16 cellular contexts compared by ENCODE assay signal in the genomic region with DNA sequence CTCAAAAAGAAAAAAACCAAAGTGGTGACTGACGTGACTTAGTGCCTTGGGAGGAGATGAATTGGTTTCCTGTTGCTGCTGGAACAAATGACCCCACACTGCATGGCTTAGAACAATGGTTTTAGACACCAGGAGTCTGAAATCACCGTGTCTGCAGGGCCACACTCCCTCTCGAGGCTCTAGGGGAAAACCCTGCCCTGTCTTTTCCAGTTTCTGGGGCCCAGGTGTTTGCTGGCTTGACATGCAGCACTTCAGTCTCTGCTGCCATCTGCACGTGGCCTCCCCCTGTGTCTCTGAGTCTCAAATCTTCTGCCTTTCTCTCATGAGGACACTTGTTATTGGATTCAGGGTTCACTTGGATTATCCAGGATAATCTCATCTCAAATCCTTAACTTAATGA.
DNase-seq lines count a peak whose midpoint lies in the region; ATAC-seq and TF ChIP-seq lines count a peak whose summit lies in the region.
"Had no signal": no experiment of that assay in that cellular context is flagged by ENCODE, and none has a peak within 500 bp of the region (broad histone marks: within the 10 kb centered on the region; RNA-seq: fewer than 3 reads in every experiment).

No MANE protein-coding gene starts in this region.

- TF ChIP-seq CTCF in GM12864 (IDR thresholded peaks at IDR 0.05; ENCODE audit: low read depth, low read length, missing control alignments): no peak
- TF ChIP-seq CTCF in Calu3 (IDR thresholded peaks at IDR 0.05; ENCODE audit: unreplicated experiment): no peak
- TF ChIP-seq CTCF in mammary epithelial cell (conservative IDR thresholded peaks at IDR 0.05 in 1 of 2, IDR thresholded peaks at IDR 0.05 in 1 of 2; ENCODE audit: extremely low read depth in 1 of 2, insufficient read depth in 1 of 2, low read depth in 1 of 2, low read length in 2 of 2): no peak
- TF ChIP-seq CTCF in nephron progenitor cell (IDR thresholded peaks at IDR 0.05): no peak

- no peaks in the 10 kb centered on the region for H3K9me3 Mint-ChIP-seq in T-helper 1 cell treated with Interleukin-12 subunit alpha and Interleukin-12 subunit beta and Interleukin-4 antibody, amounts not matched to agents 30 μg/mL and 1 μg/mL, for 36 hours
- H3K9me3 Mint-ChIP-seq in Calu3 (ENCODE audit: low read depth, unreplicated experiment) (no peaks in the 10 kb centered on the region), nephron progenitor cell (no peaks in the 10 kb centered on the region)
- H3K9me3 Mint-ChIP-seq: effector memory CD8-positive, alpha-beta T cell had no signal

- H4K91ac ChIP-seq in neuronal stem cell (ENCODE audit: low read depth, low read length, poor library complexity): no peak overlapping the region

- no TSS peak for BruUV-seq in Calu3 (replicated peaks; lab: Mats Ljungman, UMichigan)
- no TSS peak for BruUV-seq in mammary epithelial cell (replicated peaks; lab: Mats Ljungman, UMichigan)

- no CpG with 5 or more reads among the region's 4 CpGs for WGBS in neuronal stem cell (ENCODE audit: extremely low coverage in 2 of 2, insufficient read length in 2 of 2, insufficient replicate concordance in 1 of 2), 2 donors
- 50% methylated on average over 2 of the region's 4 CpGs for WGBS in mammary epithelial cell (ENCODE audit: low coverage, missing lambda C conversion rate)

- no peak overlapping the region for H2BK120ac ChIP-seq in neuronal stem cell (ENCODE audit: low read depth, low read length)

- peak overlapping the region; percentile 50 for H2BK15ac ChIP-seq in neuronal stem cell (ENCODE audit: low read length)

- no peak overlapping the region for H3K4me3 Mint-ChIP-seq in T-helper 1 cell treated with Interleukin-12 subunit alpha and Interleukin-12 subunit beta and Interleukin-4 antibody, amounts not matched to agents 30 μg/mL and 1 μg/mL, for 36 hours
- H3K4me3 Mint-ChIP-seq in Calu3 (ENCODE audit: low read depth, unreplicated experiment) (no peak overlapping the region), nephron progenitor cell (no peak overlapping the region)
- H3K4me3 Mint-ChIP-seq: effector memory CD8-positive, alpha-beta T cell had no signal

- in situ Hi-C loops in mammary epithelial cell (cut with MboI; ENCODE audit: low sequenced_read_pairs in 2 of 2): no loop called here

- no peak overlapping the region for H2AK5ac ChIP-seq in neuronal stem cell (ENCODE audit: low read depth, low read length)

- no peak overlapping the region for H2BK12ac ChIP-seq in neuronal stem cell (ENCODE audit: low read length)

- ATAC-seq in GM21515 (IDR thresholded peaks at IDR 0.05; ENCODE audit: unreplicated experiment): peak; percentile 47
- ATAC-seq: effector memory CD8-positive, alpha-beta T cell; HepG2; left colon had no signal

- H3K27ac ChIP-seq in neuronal stem cell (replicated peaks; ENCODE audit: low read length) (no peak overlapping the region), mammary epithelial cell (ENCODE audit: insufficient read depth, low read depth, low read length) (no peak overlapping the region)
- H3K27ac ChIP-seq: C4-2B had no signal

- H4K20me1 ChIP-seq in mammary epithelial cell (ENCODE audit: insufficient read depth, low read length): no peaks in the 10 kb centered on the region

- no peaks in the 10 kb centered on the region for H3K79me2 ChIP-seq in mammary epithelial cell (ENCODE audit: insufficient read depth, low read length)

- H4K8ac ChIP-seq in neuronal stem cell (ENCODE audit: low read depth, low read length): no peak overlapping the region

- H3K4me3 ChIP-seq in GM12864 (ENCODE audit: low read depth, low read length): no peak overlapping the region
- no peak overlapping the region for H3K4me3 ChIP-seq in neuronal stem cell (ENCODE audit: low read length in 2 of 2)
- H3K4me3 ChIP-seq in mammary epithelial cell (replicated peaks in 1 of 3; ENCODE audit: insufficient read depth in 1 of 3, low read depth in 2 of 3, low read length in 3 of 3): no peak overlapping the region
- H3K4me3 ChIP-seq: smooth muscle cell had no signal

- H3K14ac ChIP-seq in neuronal stem cell (ENCODE audit: low read length): no peak overlapping the region

- no peaks in the 10 kb centered on the region for H3K36me3 Mint-ChIP-seq in T-helper 1 cell treated with Interleukin-12 subunit alpha and Interleukin-12 subunit beta and Interleukin-4 antibody, amounts not matched to agents 30 μg/mL and 1 μg/mL, for 36 hours (ENCODE audit: low read depth)
- no peaks in the 10 kb centered on the region for H3K36me3 Mint-ChIP-seq in Calu3 (ENCODE audit: insufficient read depth, unreplicated experiment)
- no peaks in the 10 kb centered on the region for H3K36me3 Mint-ChIP-seq in nephron progenitor cell (ENCODE audit: low read depth)

- H3K4me1 ChIP-seq in neuronal stem cell (ENCODE audit: control insufficient read depth in 2 of 2, insufficient read depth in 1 of 2, low read depth in 1 of 2, low read length in 2 of 2) (peaks cover 12 to 25% of the 10 kb centered on the region in 2 donors), mammary epithelial cell (ENCODE audit: insufficient read depth, low read length) (no peaks in the 10 kb centered on the region)

- H2AFZ ChIP-seq in neuronal stem cell (ENCODE audit: low read length) (no peak overlapping the region), mammary epithelial cell (ENCODE audit: low read depth, low read length) (no peak overlapping the region)

- H3K18ac ChIP-seq in neuronal stem cell (ENCODE audit: low read length): peak overlapping the region; percentile 46

- H3K9ac ChIP-seq in neuronal stem cell (ENCODE audit: low read depth, low read length, poor library complexity) (no peak overlapping the region), mammary epithelial cell (ENCODE audit: insufficient read depth, low read length) (no peak overlapping the region)

- H3K9me3 ChIP-seq in neuronal stem cell (replicated peaks in 1 of 2; ENCODE audit: control insufficient read depth in 2 of 2, insufficient read depth in 1 of 2, low read depth in 1 of 2, low read length in 2 of 2) (peaks cover 0 to 2% of the 10 kb centered on the region in 2 donors), mammary epithelial cell (replicated peaks; ENCODE audit: insufficient read depth, low read length) (no peaks in the 10 kb centered on the region)

- intact Hi-C loops in Calu3 (cut with micrococcal nuclease; ENCODE audit: unreplicated experiment): no loop called here
- intact Hi-C loops in mammary epithelial cell (cut with micrococcal nuclease): no loop called here

- no peak overlapping the region for H3K23ac ChIP-seq in neuronal stem cell (ENCODE audit: low read depth, low read length, poor library complexity)

- no peak overlapping the region for H3K4me2 ChIP-seq in neuronal stem cell (ENCODE audit: insufficient read depth, low read length, poor library complexity, severe bottlenecking)
- H3K4me2 ChIP-seq in mammary epithelial cell (ENCODE audit: insufficient read depth, low read depth, low read length): no peak overlapping the region
- H3K4me2 ChIP-seq: smooth muscle cell had no signal

- no peaks in the 10 kb centered on the region for H3K27me3 Mint-ChIP-seq in T-helper 1 cell treated with Interleukin-12 subunit alpha and Interleukin-12 subunit beta and Interleukin-4 antibody, amounts not matched to agents 30 μg/mL and 1 μg/mL, for 36 hours (ENCODE audit: low read depth)
- H3K27me3 Mint-ChIP-seq in Calu3 (ENCODE audit: unreplicated experiment): peaks cover 66% of the 10 kb centered on the region
- peaks cover 39% of the 10 kb centered on the region for H3K27me3 Mint-ChIP-seq in nephron progenitor cell (ENCODE audit: low read depth, poor library complexity)

- peak overlapping the region; percentile 26 for H3K27ac Mint-ChIP-seq in T-helper 1 cell treated with Interleukin-12 subunit alpha and Interleukin-12 subunit beta and Interleukin-4 antibody, amounts not matched to agents 30 μg/mL and 1 μg/mL, for 36 hours
- H3K27ac Mint-ChIP-seq in Calu3 (ENCODE audit: unreplicated experiment) (no peak overlapping the region), nephron progenitor cell (no peak overlapping the region)
- H3K27ac Mint-ChIP-seq: effector memory CD8-positive, alpha-beta T cell had no signal

- DNase-seq in GM12864 (ENCODE audit: low read depth): peak; percentile 13
- DNase-seq in neuronal stem cell (ENCODE audit: low spot score): no peak
- DNase-seq in hypothalamus (lab: John Stamatoyannopoulos, UW): no peak
- no peak for DNase-seq in Calu3
- no peak for DNase-seq in mammary epithelial cell
- no peak for DNase-seq in nephron progenitor cell
- DNase-seq: effector memory CD8-positive, alpha-beta T cell; GDM1; HCEC 1CT; NCI-H187 had no signal

- H2BK5ac ChIP-seq in neuronal stem cell (ENCODE audit: low read length): no peak overlapping the region

- peaks cover 0 to 13% (median 0%) of the 10 kb centered on the region in 3 experiments for H3K27me3 ChIP-seq in neuronal stem cell (ENCODE audit: control insufficient read depth in 3 of 3, insufficient read depth in 3 of 3, low read depth in 1 of 3, low read length in 3 of 3)
- no peaks in the 10 kb centered on the region for H3K27me3 ChIP-seq in mammary epithelial cell (ENCODE audit: insufficient read depth, low read length)

- H3K36me3 ChIP-seq in neuronal stem cell (replicated peaks in 1 of 2; ENCODE audit: control insufficient read depth in 2 of 2, insufficient read depth in 2 of 2, low read length in 2 of 2) (no peaks in the 10 kb centered on the region), mammary epithelial cell (ENCODE audit: insufficient read depth, low read length) (no peaks in the 10 kb centered on the region)

- CTCF ChIA-PET in Calu3 (lab: Charles Lee) (no interaction called here), mammary epithelial cell (lab: Charles Lee; ENCODE audit: low non-redundant PET) (no interaction called here)

- dilution Hi-C loops in mammary epithelial cell (cut with HindIII; ENCODE audit: low sequenced_read_pairs): loop anchor here (5.0 kb wide), 1 partner anchor 62 kb away; no protein-coding TSS in a partner anchor

- H3K4me1 Mint-ChIP-seq in T-helper 1 cell treated with Interleukin-12 subunit alpha and Interleukin-12 subunit beta and Interleukin-4 antibody, amounts not matched to agents 30 μg/mL and 1 μg/mL, for 36 hours (ENCODE audit: low read depth): peaks cover 13% of the 10 kb centered on the region
- no peaks in the 10 kb centered on the region for H3K4me1 Mint-ChIP-seq in Calu3 (ENCODE audit: low read depth, unreplicated experiment)
- H3K4me1 Mint-ChIP-seq in nephron progenitor cell: peaks cover 15% of the 10 kb centered on the region

- no peaks in the 10 kb centered on the region for H3K79me1 ChIP-seq in neuronal stem cell (ENCODE audit: low read depth, low read length)

- H3K4ac ChIP-seq in neuronal stem cell (ENCODE audit: low read length): no peak overlapping the region
